ENCODE assay signal across 1 cellular context in genomic region chr21:15293251-15293650, GRCh38.
TF ChIP-seq lines count a peak whose summit lies in the region.

No MANE protein-coding gene starts in this region.

TF ChIP-seq in K562, 482 proteins besides CTCF, POLR2A, EP300 and RAD21 (continued from another document and continues in another):
- TF ChIP-seq ZNF431 (CRISPR knock-in tag; IDR thresholded peaks at IDR 0.05): no peak
- no peak for TF ChIP-seq HMGN3 (IDR thresholded peaks at IDR 0.05; ENCODE audit: borderline replicate concordance, extremely low read depth, insufficient read length, low read depth, low read length)
- no peak for TF ChIP-seq RBM34 (IDR thresholded peaks at IDR 0.05; ENCODE audit: borderline replicate concordance, insufficient read depth, low read length)
- no peak for TF ChIP-seq GMEB1 (CRISPR knock-in tag; IDR thresholded peaks at IDR 0.05)
- TF ChIP-seq ERF (CRISPR knock-in tag; IDR thresholded peaks at IDR 0.05): no peak
- TF ChIP-seq MED1 (CRISPR knock-in tag; IDR thresholded peaks at IDR 0.05; ENCODE audit: borderline replicate concordance): no peak
- no peak for TF ChIP-seq ZC3H8 (IDR thresholded peaks at IDR 0.05)
- no peak for TF ChIP-seq FOXK2 (conservative IDR thresholded peaks at IDR 0.05 in 1 of 2, IDR thresholded peaks at IDR 0.05 in 1 of 2; ENCODE audit: low read depth in 2 of 2)
- TF ChIP-seq ZBTB9 (CRISPR knock-in tag; IDR thresholded peaks at IDR 0.05): no peak
- TF ChIP-seq MTF1 (CRISPR knock-in tag; IDR thresholded peaks at IDR 0.05; ENCODE audit: borderline replicate concordance): no peak
- no peak for TF ChIP-seq ZNF354B (CRISPR knock-in tag; IDR thresholded peaks at IDR 0.05)
- TF ChIP-seq CREB3 (tag; conservative IDR thresholded peaks at IDR 0.05; ENCODE audit: low read depth): no peak
- TF ChIP-seq ZNF592 (IDR thresholded peaks at IDR 0.05): no peak
- TF ChIP-seq CCNT2 (IDR thresholded peaks at IDR 0.05; ENCODE audit: borderline replicate concordance, extremely low read depth, insufficient read length, low read depth, low read length): no peak
- no peak for TF ChIP-seq ETV5 (CRISPR knock-in tag; IDR thresholded peaks at IDR 0.05; ENCODE audit: low read depth)
- TF ChIP-seq ZNF589 (CRISPR knock-in tag; IDR thresholded peaks at IDR 0.05; ENCODE audit: low read depth): no peak
- peak; percentile 42; the same call in 1 of the 2 replicates for TF ChIP-seq SMARCE1 (IDR thresholded peaks at IDR 0.05)
- no peak for TF ChIP-seq RCOR1 (IDR thresholded peaks at IDR 0.05; ENCODE audit: borderline replicate concordance in 1 of 2, low read depth in 2 of 2, low read length in 2 of 2)
- TF ChIP-seq BMI1 (IDR thresholded peaks at IDR 0.05; ENCODE audit: low read length): no peak
- TF ChIP-seq PKNOX1 (IDR thresholded peaks at IDR 0.05): no peak
- no peak for TF ChIP-seq TEAD2 (tag; IDR thresholded peaks at IDR 0.05)
- TF ChIP-seq FOXA3 (CRISPR knock-in tag; conservative IDR thresholded peaks at IDR 0.05 in 1 of 2, IDR thresholded peaks at IDR 0.05 in 1 of 2): no peak
- no peak for TF ChIP-seq LARP7 (IDR thresholded peaks at IDR 0.05)
- no peak for TF ChIP-seq ZBTB43 (CRISPR knock-in tag; IDR thresholded peaks at IDR 0.05)
- no peak for TF ChIP-seq PML (IDR thresholded peaks at IDR 0.05; ENCODE audit: low read length)
- no peak for TF ChIP-seq STAT6 (CRISPR knock-in tag; IDR thresholded peaks at IDR 0.05)
- TF ChIP-seq TEAD4 (IDR thresholded peaks at IDR 0.05; ENCODE audit: low read length): peak; percentile 46; the same call in 1 of the 2 replicates
- TF ChIP-seq TEAD4 (CRISPR knock-in tag; IDR thresholded peaks at IDR 0.05; ENCODE audit: borderline replicate concordance): no peak
- no peak for TF ChIP-seq ZNF785 (CRISPR knock-in tag; IDR thresholded peaks at IDR 0.05)
- peak; percentile 53; the same call in 1 of the 2 replicates for TF ChIP-seq SMARCA4 (IDR thresholded peaks at IDR 0.05)
- no peak for TF ChIP-seq XRCC4 (IDR thresholded peaks at IDR 0.05; ENCODE audit: extremely low read depth, insufficient read depth, insufficient read length)
- no peak for TF ChIP-seq FOXO4 (CRISPR knock-in tag; IDR thresholded peaks at IDR 0.05)
- no peak for TF ChIP-seq MTA2 (IDR thresholded peaks at IDR 0.05; ENCODE audit: low read depth)
- no peak for TF ChIP-seq ZNF79 (CRISPR knock-in tag; IDR thresholded peaks at IDR 0.05; ENCODE audit: low read depth)
- peak; percentile 66; the same call in 1 of the 2 replicates for TF ChIP-seq ATF7 (IDR thresholded peaks at IDR 0.05)
- peak; percentile 62 for TF ChIP-seq DPF2 (IDR thresholded peaks at IDR 0.05)
- TF ChIP-seq GTF2B (IDR thresholded peaks at IDR 0.05; ENCODE audit: extremely low read depth, insufficient read length): no peak
- no peak for TF ChIP-seq SMARCA5 (IDR thresholded peaks at IDR 0.05)
- TF ChIP-seq EZH2 (IDR thresholded peaks at IDR 0.05; ENCODE audit: borderline replicate concordance, low read depth, low read length): no peak
- TF ChIP-seq MEF2A (IDR thresholded peaks at IDR 0.05; ENCODE audit: control insufficient read depth, low read depth, low read length): no peak
- no peak for TF ChIP-seq PBX2 (CRISPR knock-in tag; IDR thresholded peaks at IDR 0.05; ENCODE audit: low read depth)
- TF ChIP-seq PBX2 (tag; conservative IDR thresholded peaks at IDR 0.05; ENCODE audit: low read depth): no peak
- TF ChIP-seq ZNF140 (CRISPR knock-in tag; IDR thresholded peaks at IDR 0.05): no peak
- TF ChIP-seq JUND (IDR thresholded peaks at IDR 0.05; ENCODE audit: borderline replicate concordance, low read depth, low read length): peak; percentile 94
- peak; percentile 95; the same call in 2 of the 3 replicates for TF ChIP-seq JUND (tag; IDR thresholded peaks at IDR 0.05; ENCODE audit: borderline replicate concordance, low read depth, low read length)
- no peak for TF ChIP-seq ZNF76 (CRISPR knock-in tag; IDR thresholded peaks at IDR 0.05; ENCODE audit: borderline replicate concordance)
